ENCODE assay signal across 27 cellular contexts in genomic region chr16:22887445-22887844, GRCh38.
"Had no signal": no experiment of that assay in that cellular context is flagged by ENCODE, and none has a peak within 500 bp of the region (broad histone marks: within the 10 kb centered on the region; RNA-seq: fewer than 3 reads in every experiment).

No MANE protein-coding gene starts in this region.

- H3K27ac ChIP-seq: breast epithelium, esophagus squamous epithelium, lower lobe of right lung, pancreas, prostate gland, suprapubic skin, tibial artery, upper lobe of right lung had no signal

- ATAC-seq: activated CD4-positive, alpha-beta T cell treated with anti-CD3 and anti-CD28 coated beads for 36 hours; activated CD8-positive, alpha-beta memory T cell treated with anti-CD3 and anti-CD28 coated beads, Interleukin-2, amount 10 ng/mL, durations not matched to agents 7 days and 5 days; activated CD8-positive, alpha-beta T cell treated with anti-CD3 and anti-CD28 coated beads, Interleukin-2, amount 10 ng/mL, durations not matched to agents 7 days and 5 days; activated naive CD4-positive, alpha-beta T cell treated with anti-CD3 and anti-CD28 coated beads, Interleukin-2, amount 50 U/mL, for 72 hours; left lobe of liver; lower lobe of right lung; naive thymus-derived CD8-positive, alpha-beta T cell; pancreas; stimulated activated naive B cell treated with anti-CD40 and anti-IgM and Interleukin-4, amounts not matched to agents 10 μg/mL and 1 μg/mL and 100 μg/mL, for 72 hours; upper lobe of right lung had no signal

- H3K9me3 ChIP-seq: breast epithelium, esophagus squamous epithelium, lower lobe of right lung, pancreas, prostate gland, suprapubic skin, tibial artery, upper lobe of right lung had no signal

- H3K36me3 ChIP-seq: breast epithelium, esophagus squamous epithelium, lower lobe of right lung, pancreas, prostate gland, suprapubic skin, tibial artery, upper lobe of right lung had no signal

- H3K4me1 ChIP-seq: breast epithelium, esophagus squamous epithelium, lower lobe of right lung, pancreas, prostate gland, suprapubic skin, tibial artery, upper lobe of right lung had no signal

- H3K27me3 ChIP-seq: breast epithelium, suprapubic skin, tibial artery, upper lobe of right lung had no signal

- DNase-seq: activated CD4-positive, alpha-beta T cell treated with anti-CD3 and anti-CD28 coated beads for 36 hours; activated CD4-positive, CD25-positive, alpha-beta regulatory T cell; activated CD8-positive, alpha-beta memory T cell treated with anti-CD3 and anti-CD28 coated beads, Interleukin-2, amount 10 ng/mL, durations not matched to agents 7 days and 5 days; activated CD8-positive, alpha-beta T cell treated with anti-CD3 and anti-CD28 coated beads, Interleukin-2, amount 10 ng/mL, durations not matched to agents 7 days and 5 days; activated naive CD4-positive, alpha-beta T cell; activated T-cell treated with anti-CD3 and anti-CD28 coated beads, Interleukin-2, amount 50 U/mL, for 48 hours; central memory CD4-positive, alpha-beta T cell; endodermal cell; esophagus squamous epithelium; kidney glomerular epithelial cell; lower lobe of right lung; mesenchymal stem cell; naive thymus-derived CD8-positive, alpha-beta T cell; nucleus accumbens; pancreas; retina; stimulated activated CD4-positive, alpha-beta T cell treated with anti-CD3 and anti-CD28 coated beads, Interleukin-15, amount 100 ng/mL, for 24 hours; stimulated activated CD4-positive, alpha-beta T cell treated with anti-CD3 and anti-CD28 coated beads, Interleukin-2, amount 100 ng/mL, for 24 hours; stimulated activated naive B cell treated with anti-CD40 and anti-IgM and Interleukin-4, amounts not matched to agents 10 μg/mL and 1 μg/mL and 100 μg/mL, for 72 hours; tibial artery; upper lobe of right lung had no signal

- H3K4me3 ChIP-seq: breast epithelium, esophagus squamous epithelium, lower lobe of right lung, pancreas, prostate gland, smooth muscle cell, suprapubic skin, tibial artery, upper lobe of right lung had no signal
